ENCODE assay signal across 1 cellular context in the genomic region with DNA sequence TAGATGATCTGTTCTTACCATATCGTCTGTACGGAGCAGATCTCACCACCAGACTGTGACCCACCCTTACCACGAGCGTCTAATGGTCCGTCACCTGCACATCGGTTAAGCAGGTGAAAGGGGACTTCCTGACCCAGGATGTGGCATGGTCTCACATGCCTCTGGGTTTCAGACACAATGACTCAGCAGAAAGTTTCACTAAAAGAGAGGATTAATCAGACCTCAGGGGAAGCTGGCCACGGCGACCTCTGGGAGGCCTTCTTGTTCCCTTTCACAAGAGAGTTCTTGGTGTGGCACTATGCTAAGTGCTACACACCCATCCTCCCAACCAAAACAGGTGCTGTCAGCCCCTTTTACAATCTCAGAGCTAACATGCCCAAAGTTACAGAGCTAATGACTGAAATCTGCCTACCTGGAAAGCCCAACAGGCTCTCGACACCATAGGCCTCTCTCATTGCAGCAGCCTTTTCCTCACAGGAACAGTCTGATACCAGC.
TF ChIP-seq lines count a peak whose summit lies in the region.

No MANE protein-coding gene starts in this region.

TF ChIP-seq in HepG2, 621 proteins besides CTCF, POLR2A, EP300 and RAD21 (continued from another document):
- TF ChIP-seq ZNF296 (CRISPR knock-in tag; conservative IDR thresholded peaks at IDR 0.05) (no peak), ZC3H4 (CRISPR knock-in tag; IDR thresholded peaks at IDR 0.05; ENCODE audit: borderline replicate concordance) (no peak), MTF2 (CRISPR knock-in tag; IDR thresholded peaks at IDR 0.05; ENCODE audit: borderline replicate concordance) (no peak), MAFK (conservative IDR thresholded peaks at IDR 0.05 in 1 of 2, IDR thresholded peaks at IDR 0.05 in 1 of 2; ENCODE audit: low read length in 2 of 2) (peak; percentile 69 to 72; a peak in 3 of 4 replicates), RAD51 (IDR thresholded peaks at IDR 0.05; ENCODE audit: borderline replicate concordance) (no peak), ZNF652 (CRISPR knock-in tag; IDR thresholded peaks at IDR 0.05; ENCODE audit: borderline replicate concordance, low read depth) (no peak), NFE2 (CRISPR knock-in tag; IDR thresholded peaks at IDR 0.05) (peak; percentile 45; the same call in 1 of the 2 replicates), NRL (CRISPR knock-in tag; IDR thresholded peaks at IDR 0.05; ENCODE audit: borderline replicate concordance) (no peak), CCDC6 (CRISPR knock-in tag; IDR thresholded peaks at IDR 0.05) (no peak), ZNF10 (CRISPR knock-in tag; IDR thresholded peaks at IDR 0.05; ENCODE audit: borderline replicate concordance, low read depth) (no peak), MAFF (IDR thresholded peaks at IDR 0.05; ENCODE audit: low read depth, low read length) (peak; percentile 55; the same call in 1 of the 2 replicates)
- TF ChIP-seq, protein P1, sequence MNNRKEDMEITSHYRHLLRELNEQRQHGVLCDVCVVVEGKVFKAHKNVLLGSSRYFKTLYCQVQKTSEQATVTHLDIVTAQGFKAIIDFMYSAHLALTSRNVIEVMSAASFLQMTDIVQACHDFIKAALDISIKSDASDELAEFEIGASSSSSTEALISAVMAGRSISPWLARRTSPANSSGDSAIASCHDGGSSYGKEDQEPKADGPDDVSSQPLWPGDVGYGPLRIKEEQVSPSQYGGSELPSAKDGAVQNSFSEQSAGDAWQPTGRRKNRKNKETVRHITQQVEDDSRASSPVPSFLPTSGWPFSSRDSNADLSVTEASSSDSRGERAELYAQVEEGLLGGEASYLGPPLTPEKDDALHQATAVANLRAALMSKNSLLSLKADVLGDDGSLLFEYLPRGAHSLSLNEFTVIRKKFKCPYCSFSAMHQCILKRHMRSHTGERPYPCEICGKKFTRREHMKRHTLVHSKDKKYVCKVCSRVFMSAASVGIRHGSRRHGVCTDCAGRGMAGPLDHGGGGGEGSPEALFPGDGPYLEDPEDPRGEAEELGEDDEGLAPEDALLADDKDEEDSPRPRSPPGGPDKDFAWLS (CRISPR knock-in tag; IDR thresholded peaks at IDR 0.05; ENCODE audit: borderline replicate concordance) = no peak
